In genomic region chr19:678791-679388, GRCh38 we compare ENCODE assay signal across 8 cellular contexts. TPM values are rescaled to one million over a fixed set of nuclear protein-coding genes. Genes with fewer than 3 reads are reported as not detected.
DNase-seq lines count a peak whose midpoint lies in the region; ATAC-seq, FAIRE-seq and TF ChIP-seq lines count a peak whose summit lies in the region.

No MANE protein-coding gene starts in this region.

- peaks cover 21% of the 10 kb centered on the region for H4K20me1 ChIP-seq in keratinocyte (ENCODE audit: control insufficient read depth, extremely low read depth, insufficient read depth, low read length)

- peaks cover 9 to 29% of the 10 kb centered on the region in 2 experiments for H3K36me3 ChIP-seq in keratinocyte (ENCODE audit: control insufficient read depth in 2 of 2, extremely low read depth in 1 of 2, insufficient read depth in 2 of 2, low read length in 2 of 2)
- H3K36me3 ChIP-seq in tibial artery = peaks cover 0 to 5% (median 0%) of the 10 kb centered on the region in 3 donors

- peaks cover 13% of the 10 kb centered on the region for H3K4me1 Mint-ChIP-seq in activated naive CD4-positive, alpha-beta T cell treated with anti-CD3 and anti-CD28 coated beads for 36 hours (ENCODE audit: low read depth)
- H3K4me1 Mint-ChIP-seq in activated naive CD8-positive, alpha-beta T cell (ENCODE audit: low read depth) = peaks cover 9% of the 10 kb centered on the region

- no peak for FAIRE-seq in keratinocyte (lab: Jason Lieb, UNC)

- H3K79me2 ChIP-seq in keratinocyte (ENCODE audit: control insufficient read depth, insufficient read depth, low read length) = peaks cover 23% of the 10 kb centered on the region

- ATAC-seq in GM21825 (IDR thresholded peaks at IDR 0.05; ENCODE audit: unreplicated experiment) = no peak
- no peak for ATAC-seq in GM21381 (IDR thresholded peaks at IDR 0.05; ENCODE audit: unreplicated experiment)

- no peaks in the 10 kb centered on the region for H3K9me3 Mint-ChIP-seq in activated naive CD4-positive, alpha-beta T cell treated with anti-CD3 and anti-CD28 coated beads for 36 hours
- no peaks in the 10 kb centered on the region for H3K9me3 Mint-ChIP-seq in activated naive CD8-positive, alpha-beta T cell (ENCODE audit: low read depth)

- H2AFZ ChIP-seq in keratinocyte (ENCODE audit: control insufficient read depth, low read length) = no peak overlapping the region

- no peaks in the 10 kb centered on the region for H3K36me3 Mint-ChIP-seq in activated naive CD4-positive, alpha-beta T cell treated with anti-CD3 and anti-CD28 coated beads for 36 hours (ENCODE audit: low read depth)
- H3K36me3 Mint-ChIP-seq in activated naive CD8-positive, alpha-beta T cell = no peaks in the 10 kb centered on the region

- H3K4me3 ChIP-seq in keratinocyte (ENCODE audit: control insufficient read depth in 2 of 3, extremely low read depth in 1 of 3, insufficient read depth in 2 of 3, low read depth in 1 of 3, low read length in 3 of 3) (peak overlapping the region; percentile 26 to 66 (median 59)), tibial artery (peak overlapping the region; percentile 71 to 83)

- dilution Hi-C loops in keratinocyte (cut with MboI; ENCODE audit: extremely low pct_ligation_motif_present, low sequenced_read_pairs) = no loop called here

- H3K27me3 Mint-ChIP-seq in activated naive CD4-positive, alpha-beta T cell treated with anti-CD3 and anti-CD28 coated beads for 36 hours (ENCODE audit: low read depth) = peaks cover 12% of the 10 kb centered on the region
- peaks cover 4% of the 10 kb centered on the region for H3K27me3 Mint-ChIP-seq in activated naive CD8-positive, alpha-beta T cell

- intact Hi-C loops in activated naive CD4-positive, alpha-beta T cell treated with anti-CD3 and anti-CD28 coated beads for 36 hours (cut with micrococcal nuclease) = no loop called here
- intact Hi-C loops in tibial artery (cut with DNase I; ENCODE audit: low total_unique reads) = no loop called here

- H3K4me1 ChIP-seq in keratinocyte (ENCODE audit: control insufficient read depth, extremely low read depth, insufficient read depth, low read length) (peaks cover 26% of the 10 kb centered on the region), tibial artery (peaks cover 12 to 51% (median 31%) of the 10 kb centered on the region in 4 donors)

- H3K9me3 ChIP-seq in keratinocyte (ENCODE audit: control insufficient read depth, low read depth, low read length) (no peaks in the 10 kb centered on the region), tibial artery (no peaks in the 10 kb centered on the region)

- TF ChIP-seq CTCF in keratinocyte (optimal IDR thresholded peaks at IDR 0.05 in 1 of 3, IDR thresholded peaks at IDR 0.05 in 1 of 3, conservative IDR thresholded peaks at IDR 0.05 in 1 of 3; ENCODE audit: extremely low read depth in 1 of 3, insufficient read depth in 2 of 3, low read length in 3 of 3) (no peak), tibial artery (IDR thresholded peaks at IDR 0.05) (no peak)

- peak overlapping the region; percentile 93 for H3K27ac ChIP-seq in keratinocyte (ENCODE audit: control insufficient read depth, insufficient read depth, low read length)
- H3K27ac ChIP-seq in tibial artery = peak overlapping the region; percentile 93 to 97

- H3K4me2 ChIP-seq in keratinocyte (ENCODE audit: control insufficient read depth, extremely low read depth, insufficient read depth, low read depth, low read length) = peak overlapping the region; percentile 90

- DNase-seq in activated naive CD4-positive, alpha-beta T cell treated with anti-CD3 and anti-CD28 coated beads for 36 hours = no peak
- no peak for DNase-seq in activated naive CD4-positive, alpha-beta T cell treated with anti-CD3 and anti-CD28 coated beads, Interleukin-2, amount 50 U/mL, for 16 hours
- DNase-seq in keratinocyte (ENCODE audit: low read depth, low spot score) (no peak), tibial artery (peak in 1 of 2 donors; percentile 19), NCI-H1694 (lab: John Stamatoyannopoulos, UW) (no peak)

- H3K9me1 ChIP-seq in keratinocyte (ENCODE audit: control insufficient read depth, extremely low read depth, insufficient read depth, low read length) = peaks cover 2% of the 10 kb centered on the region

- no peak overlapping the region for H3K27ac Mint-ChIP-seq in activated naive CD4-positive, alpha-beta T cell treated with anti-CD3 and anti-CD28 coated beads for 36 hours
- H3K27ac Mint-ChIP-seq in activated naive CD8-positive, alpha-beta T cell = no peak overlapping the region

- peak overlapping the region; percentile 75 for H3K4me3 Mint-ChIP-seq in activated naive CD4-positive, alpha-beta T cell treated with anti-CD3 and anti-CD28 coated beads for 36 hours
- H3K4me3 Mint-ChIP-seq in activated naive CD8-positive, alpha-beta T cell = peak overlapping the region; percentile 73

- no peaks in the 10 kb centered on the region for H3K27me3 ChIP-seq in keratinocyte (ENCODE audit: control insufficient read depth, extremely low read depth, insufficient read depth, low read length)
- no peaks in the 10 kb centered on the region for H3K27me3 ChIP-seq in tibial artery

- peak overlapping the region; percentile 52 for H3K9ac ChIP-seq in keratinocyte (ENCODE audit: control insufficient read depth, extremely low read depth, insufficient read depth, low read length)

- CTCF ChIA-PET in activated naive CD4-positive, alpha-beta T cell treated with anti-CD3 and anti-CD28 coated beads for 36 hours (lab: Charles Lee) = no interaction called here

RNA-seq across cellular contexts. Expression of gene FSTL3, which starts 2.7 kb away (rescaled TPM):
- total RNA-seq in activated naive CD4-positive, alpha-beta T cell treated with anti-CD3 and anti-CD28 coated beads for 36 hours = 1 to 10 TPM; 9.3 to 9.8 TPM
- 54.4 to 105 TPM (median 66.0 TPM) in 3 replicates for polyA plus RNA-seq in keratinocyte
- 11.7 TPM for polyA plus RNA-seq in keratinocyte (2011; ENCODE audit: low read depth)
- 35.5 and 76.0 TPM in 2 replicates for polyA plus RNA-seq in keratinocyte (2011; cell fraction: cytosol; rRNA removed)
- 185 and 193 TPM in 2 replicates for polyA plus RNA-seq in keratinocyte (2011; cell fraction: nucleus; rRNA removed)
- polyA plus RNA-seq in keratinocyte (2012; ENCODE audit: low replicate concordance) = 101 and 111 TPM in 2 replicates
- polyA minus RNA-seq in keratinocyte = 38.0 to 68.4 TPM (median 48.9 TPM) in 3 replicates
- 206 TPM for polyA minus RNA-seq in keratinocyte (2011; cell fraction: cytosol; rRNA and poly(A)+ RNA removed)
- 122 and 140 TPM in 2 replicates for polyA minus RNA-seq in keratinocyte (2011; cell fraction: nucleus; rRNA and poly(A)+ RNA removed)

RNA-seq across cellular contexts. Expression of gene RNF126, which starts 15.9 kb away (rescaled TPM):
- 100 to 1,000 TPM in 1 of 2 experiments, 10 to 100 TPM in 1; 99.5 to 108 TPM for total RNA-seq in activated naive CD4-positive, alpha-beta T cell treated with anti-CD3 and anti-CD28 coated beads for 36 hours
- 8.2 to 30.0 TPM (median 14.8 TPM) in 3 replicates for polyA plus RNA-seq in keratinocyte
- polyA plus RNA-seq in keratinocyte (2011; ENCODE audit: low read depth) = 10.8 TPM
- polyA plus RNA-seq in keratinocyte (2011; cell fraction: cytosol; rRNA removed) = 10.0 and 29.0 TPM in 2 replicates
- polyA plus RNA-seq in keratinocyte (2011; cell fraction: nucleus; rRNA removed) = 17.7 and 30.0 TPM in 2 replicates
- polyA plus RNA-seq in keratinocyte (2012; ENCODE audit: low replicate concordance) = 37.0 and 57.0 TPM in 2 replicates
- 5.0 to 32.4 TPM (median 8.5 TPM) in 3 replicates for polyA minus RNA-seq in keratinocyte
- 50.3 TPM for polyA minus RNA-seq in keratinocyte (2011; cell fraction: cytosol; rRNA and poly(A)+ RNA removed)
- polyA minus RNA-seq in keratinocyte (2011; cell fraction: nucleus; rRNA and poly(A)+ RNA removed) = 18.8 and 19.9 TPM in 2 replicates

RNA-seq across cellular contexts. Expression of gene PRSS57, which starts 16.4 kb away (rescaled TPM):
- total RNA-seq in activated naive CD4-positive, alpha-beta T cell treated with anti-CD3 and anti-CD28 coated beads for 36 hours = not detected
- not detected in 3 replicates for polyA plus RNA-seq in keratinocyte
- polyA plus RNA-seq in keratinocyte (2011; ENCODE audit: low read depth) = not detected
- not detected in 2 replicates for polyA plus RNA-seq in keratinocyte (2011; cell fraction: cytosol; rRNA removed)
- not detected in 2 replicates for polyA plus RNA-seq in keratinocyte (2011; cell fraction: nucleus; rRNA removed)
- not detected in 2 replicates for polyA plus RNA-seq in keratinocyte (2012; ENCODE audit: low replicate concordance)
- not detected in 3 replicates for polyA minus RNA-seq in keratinocyte
- polyA minus RNA-seq in keratinocyte (2011; cell fraction: cytosol; rRNA and poly(A)+ RNA removed) = not detected
- not detected in 2 replicates for polyA minus RNA-seq in keratinocyte (2011; cell fraction: nucleus; rRNA and poly(A)+ RNA removed)

RNA-seq across cellular contexts. Expression of gene PALM, which starts 29.8 kb away (rescaled TPM):
- 1 to 10 TPM in 1 of 2 experiments, under 1 TPM in 1; 0.84 to 1.0 TPM for total RNA-seq in activated naive CD4-positive, alpha-beta T cell treated with anti-CD3 and anti-CD28 coated beads for 36 hours
- 0.09 to 0.46 TPM in 2 of 3 replicates, not detected in the other for polyA plus RNA-seq in keratinocyte
- 0.55 TPM for polyA plus RNA-seq in keratinocyte (2011; ENCODE audit: low read depth)
- 0.27 and 1.5 TPM in 2 replicates for polyA plus RNA-seq in keratinocyte (2011; cell fraction: cytosol; rRNA removed)
- 0.38 and 1.4 TPM in 2 replicates for polyA plus RNA-seq in keratinocyte (2011; cell fraction: nucleus; rRNA removed)
- 0.19 and 1.4 TPM in 2 replicates for polyA plus RNA-seq in keratinocyte (2012; ENCODE audit: low replicate concordance)
- 0.16 to 0.59 TPM in 2 of 3 replicates, not detected in the other for polyA minus RNA-seq in keratinocyte
- polyA minus RNA-seq in keratinocyte (2011; cell fraction: cytosol; rRNA and poly(A)+ RNA removed) = 1.9 TPM
- 0.84 and 2.8 TPM in 2 replicates for polyA minus RNA-seq in keratinocyte (2011; cell fraction: nucleus; rRNA and poly(A)+ RNA removed)

RNA-seq across cellular contexts. Expression of gene FGF22, which starts 39.2 kb away (rescaled TPM):
- not detected for total RNA-seq in activated naive CD4-positive, alpha-beta T cell treated with anti-CD3 and anti-CD28 coated beads for 36 hours
- 0.05 TPM in 1 of 3 replicates, not detected in the others for polyA plus RNA-seq in keratinocyte
- polyA plus RNA-seq in keratinocyte (2011; ENCODE audit: low read depth) = 1.0 TPM
- not detected in 2 replicates for polyA plus RNA-seq in keratinocyte (2011; cell fraction: cytosol; rRNA removed)
- polyA plus RNA-seq in keratinocyte (2011; cell fraction: nucleus; rRNA removed) = 0.13 and 0.17 TPM in 2 replicates
- 0.76 TPM in 1 of 2 replicates, not detected in the other for polyA plus RNA-seq in keratinocyte (2012; ENCODE audit: low replicate concordance)
- polyA minus RNA-seq in keratinocyte = not detected in 3 replicates
- polyA minus RNA-seq in keratinocyte (2011; cell fraction: cytosol; rRNA and poly(A)+ RNA removed) = not detected
- not detected in 2 replicates for polyA minus RNA-seq in keratinocyte (2011; cell fraction: nucleus; rRNA and poly(A)+ RNA removed)
